ENCODE assay signal across 10 cellular contexts in genomic region chr11:94555752-94556329, GRCh38. TPM values are rescaled to one million over a fixed set of nuclear protein-coding genes. Genes with fewer than 3 reads are reported as not detected.
A peak's percentile ranks its signal among the peaks of the same experiment; 100 is the strongest.
DNase-seq lines count a peak whose midpoint lies in the region; ATAC-seq and TF ChIP-seq lines count a peak whose summit lies in the region.
"Not testable (repeated sequence)": the region's sequence is repeated elsewhere in the genome, so short reads cannot be mapped to it uniquely, and the experiment has no call there.
"Had no signal": no experiment of that assay in that cellular context is flagged by ENCODE, and none has a peak within 500 bp of the region (broad histone marks: within the 10 kb centered on the region; RNA-seq: fewer than 3 reads in every experiment).

No MANE protein-coding gene starts in this region.

- H3K9me3 Mint-ChIP-seq in Calu3 (ENCODE audit: low read depth, unreplicated experiment); activated T-helper 17 cell treated with anti-CD3 and anti-CD28 coated beads, Interleukin-2, amount 50 U/mL, for 72 hours: not testable (repeated sequence)

- not testable (repeated sequence) for TF ChIP-seq CTCF in Calu3 (IDR thresholded peaks at IDR 0.05; ENCODE audit: unreplicated experiment); HL-60 (IDR thresholded peaks at IDR 0.05; ENCODE audit: insufficient read depth, low read length); stomach (IDR thresholded peaks at IDR 0.05)

- H3K4me3 ChIP-seq in HL-60 (replicated peaks; ENCODE audit: insufficient read depth, low read length); stomach: not testable (repeated sequence)

- peak overlapping the region; percentile 27 for H3K27ac Mint-ChIP-seq in Calu3 (ENCODE audit: unreplicated experiment)
- H3K27ac Mint-ChIP-seq in activated T-helper 17 cell treated with anti-CD3 and anti-CD28 coated beads, Interleukin-2, amount 50 U/mL, for 72 hours = peak overlapping the region; percentile 23

- ATAC-seq in GM18867 (IDR thresholded peaks at IDR 0.05; ENCODE audit: unreplicated experiment) = peak; percentile 55
- ATAC-seq in HG03354 (IDR thresholded peaks at IDR 0.05; ENCODE audit: poor library complexity, severe bottlenecking, unreplicated experiment) = peak; percentile 43
- ATAC-seq in activated T-helper 17 cell treated with anti-CD3 and anti-CD28 coated beads, Interleukin-2, amount 50 U/mL, for 72 hours (replicated peaks) = not testable (repeated sequence)

- CTCF ChIA-PET in Calu3 (lab: Charles Lee) = not testable (repeated sequence)

- H3K4me1 ChIP-seq in stomach = peaks cover 0 to 73% (median 26%) of the 10 kb centered on the region in 4 donors

- H3K36me3 Mint-ChIP-seq in Calu3 (ENCODE audit: insufficient read depth, unreplicated experiment); activated T-helper 17 cell treated with anti-CD3 and anti-CD28 coated beads, Interleukin-2, amount 50 U/mL, for 72 hours (ENCODE audit: low read depth): not testable (repeated sequence)

- not testable (repeated sequence) for TF ChIP-seq POLR2A in stomach (IDR thresholded peaks at IDR 0.05)

- peaks cover 21% of the 10 kb centered on the region for H3K4me1 Mint-ChIP-seq in Calu3 (ENCODE audit: low read depth, unreplicated experiment)
- H3K4me1 Mint-ChIP-seq in activated T-helper 17 cell treated with anti-CD3 and anti-CD28 coated beads, Interleukin-2, amount 50 U/mL, for 72 hours = not testable (repeated sequence)

- not testable (repeated sequence) for TF ChIP-seq EP300 in stomach (IDR thresholded peaks at IDR 0.05)

- H3K4me3 Mint-ChIP-seq in Calu3 (ENCODE audit: low read depth, unreplicated experiment); activated T-helper 17 cell treated with anti-CD3 and anti-CD28 coated beads, Interleukin-2, amount 50 U/mL, for 72 hours: not testable (repeated sequence)

- intact Hi-C loops in Calu3 (cut with micrococcal nuclease; ENCODE audit: unreplicated experiment) = loop anchor here (10.0 kb wide), 1 partner anchor 219 kb away; no protein-coding TSS in a partner anchor
- intact Hi-C loops in stomach (cut with DNase I; ENCODE audit: low total_unique reads) = not testable (repeated sequence)

- not testable (repeated sequence) for H3K27me3 ChIP-seq in HL-60 (ENCODE audit: insufficient read depth, poor library complexity, severe bottlenecking); stomach

- not testable (repeated sequence) for H3K36me3 ChIP-seq in stomach

- BruUV-seq in Calu3 (replicated peaks; lab: Mats Ljungman, UMichigan) = not testable (repeated sequence)

- WGBS in stomach, 5 donors = 26 to 60% (median 54%) methylated on average over 8 of the region's 8 CpGs

- 0 out of 2 replicates have a peak overlapping the region, but pooled peaks have one; percentile 2 for H3K27ac ChIP-seq in HL-60 (replicated peaks)
- H3K27ac ChIP-seq in stomach = not testable (repeated sequence)

- not testable (repeated sequence) for H3K9me3 ChIP-seq in stomach

- DNase-seq in Calu3; HL-60 (ENCODE audit: low read depth in 1 of 2, low spot score in 1 of 2): not testable (repeated sequence)
- peak; percentile 48 for DNase-seq in NCI-H526 treated with DMSO at 0.1 percent for 48 hours (lab: John Stamatoyannopoulos, UW)
- DNase-seq in stomach = peak; percentile 33

- H3K27me3 Mint-ChIP-seq in Calu3 (ENCODE audit: unreplicated experiment); activated T-helper 17 cell treated with anti-CD3 and anti-CD28 coated beads, Interleukin-2, amount 50 U/mL, for 72 hours: not testable (repeated sequence)

RNA-seq across cellular contexts. Expression of gene PIWIL4, which starts 11.3 kb away (rescaled TPM):
- 7.7 and 9.9 TPM in 2 replicates for total RNA-seq in Calu3 (2022)
- total RNA-seq in activated T-helper 17 cell treated with anti-CD3 and anti-CD28 coated beads, Interleukin-2, amount 50 U/mL, for 72 hours = 1 to 10 TPM in 1 of 2 donors, under 1 TPM in 1; 0.48 to 1.1 TPM
- total RNA-seq in stomach = 10 to 100 TPM in 2 of 5 donors, 1 to 10 TPM in 2, not detected in 1; 1.3 to 19.4 (median 9.1) TPM
- polyA plus RNA-seq in stomach = 1 to 10 TPM; 1.7 to 4.2 (median 1.8) TPM

RNA-seq across cellular contexts. Expression of gene FUT4, which starts 12.1 kb away (rescaled TPM):
- total RNA-seq in Calu3 (2022) = 28.6 and 32.9 TPM in 2 replicates
- 1 to 10 TPM; 3.9 to 5.4 TPM for total RNA-seq in activated T-helper 17 cell treated with anti-CD3 and anti-CD28 coated beads, Interleukin-2, amount 50 U/mL, for 72 hours
- 10 to 100 TPM in 3 of 5 donors, 1 to 10 TPM in 1, under 1 TPM in 1; 0.58 to 19.7 (median 18.2) TPM for total RNA-seq in stomach
- polyA plus RNA-seq in stomach = 1 to 10 TPM; 1.4 to 4.1 (median 2.7) TPM

RNA-seq across cellular contexts. Expression of gene C11orf97, which starts 43.6 kb away (rescaled TPM):
- total RNA-seq in Calu3 (2022) (not detected in 2 replicates), stomach (not detected)
- not detected for total RNA-seq in activated T-helper 17 cell treated with anti-CD3 and anti-CD28 coated beads, Interleukin-2, amount 50 U/mL, for 72 hours
- polyA plus RNA-seq in stomach = not detected
- total RNA-seq: CD4-positive, alpha-beta memory T cell; HFFc6 had no signal
- polyA plus RNA-seq: A549; CD4-positive, alpha-beta memory T cell had no signal
